Comparison of ENCODE assay signal across 23 cellular contexts in the genomic region with DNA sequence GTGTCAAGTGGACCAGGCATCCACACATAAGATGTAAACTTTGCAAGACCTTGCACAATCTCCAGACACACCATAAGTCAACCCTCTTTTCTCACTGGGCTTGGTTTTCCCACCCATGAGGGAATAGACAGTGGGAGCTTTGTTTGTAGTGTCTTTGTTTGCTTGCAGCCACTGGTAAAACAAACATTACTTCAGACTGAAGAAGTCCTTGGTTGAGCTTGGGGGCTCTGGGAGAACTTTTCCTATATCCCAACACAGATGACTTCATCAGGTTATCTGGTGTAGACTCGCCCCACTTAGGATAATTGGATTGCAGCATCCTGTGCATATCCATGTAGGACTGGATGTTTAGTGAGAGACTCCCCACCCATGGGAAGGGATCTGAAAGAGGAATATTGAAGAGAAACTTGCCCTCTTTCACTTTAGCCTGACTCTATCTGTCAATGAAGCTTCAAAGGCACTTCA. TPM values are rescaled to one million over a fixed set of nuclear protein-coding genes. Genes with fewer than 3 reads are reported as not detected.
DNase-seq lines count a peak whose midpoint lies in the region; TF ChIP-seq lines count a peak whose summit lies in the region.
"Had no signal": no experiment of that assay in that cellular context is flagged by ENCODE, and none has a peak within 500 bp of the region (broad histone marks: within the 10 kb centered on the region; RNA-seq: fewer than 3 reads in every experiment).

No MANE protein-coding gene starts in this region.

- H3K9me3 Mint-ChIP-seq in chondrocyte (ENCODE audit: low read depth) = no peaks in the 10 kb centered on the region
- H3K9me3 Mint-ChIP-seq: activated naive CD4-positive, alpha-beta T cell treated with anti-CD3 and anti-CD28 coated beads, Interleukin-2, amount 50 U/mL, for 24 hours; CD4-positive, alpha-beta T cell; central memory CD8-positive, alpha-beta T cell; naive thymus-derived CD4-positive, alpha-beta T cell; stimulated activated effector memory CD8-positive, alpha-beta T cell treated with anti-CD3 and anti-CD28 coated beads, Interleukin-12 subunit alpha, Interleukin-12 subunit beta, amount 100 ng/mL, for 72 hours had no signal

- peaks cover 6% of the 10 kb centered on the region for H3K4me1 Mint-ChIP-seq in chondrocyte (ENCODE audit: low read depth)
- H3K4me1 Mint-ChIP-seq: activated naive CD4-positive, alpha-beta T cell treated with anti-CD3 and anti-CD28 coated beads, Interleukin-2, amount 50 U/mL, for 24 hours; central memory CD8-positive, alpha-beta T cell; naive thymus-derived CD4-positive, alpha-beta T cell; stimulated activated effector memory CD8-positive, alpha-beta T cell treated with anti-CD3 and anti-CD28 coated beads, Interleukin-12 subunit alpha, Interleukin-12 subunit beta, amount 100 ng/mL, for 72 hours had no signal

- H3K4me3 Mint-ChIP-seq in chondrocyte (ENCODE audit: unreplicated experiment) = no peak overlapping the region
- H3K4me3 Mint-ChIP-seq: activated naive CD4-positive, alpha-beta T cell treated with anti-CD3 and anti-CD28 coated beads, Interleukin-2, amount 50 U/mL, for 24 hours; CD4-positive, alpha-beta T cell; central memory CD8-positive, alpha-beta T cell; naive thymus-derived CD4-positive, alpha-beta T cell; stimulated activated effector memory CD8-positive, alpha-beta T cell treated with anti-CD3 and anti-CD28 coated beads, Interleukin-12 subunit alpha, Interleukin-12 subunit beta, amount 100 ng/mL, for 72 hours had no signal

- CTCF ChIA-PET in HEK293T (lab: Yijun Ruan, JAX) = interaction anchor here (0.9 to 1.1 kb wide), 2 partner anchors 15 to 17 kb away, joined by 3 to 4 read pairs; no protein-coding TSS in a partner anchor

- no peaks in the 10 kb centered on the region for H3K36me3 Mint-ChIP-seq in chondrocyte (ENCODE audit: low read depth)
- H3K36me3 Mint-ChIP-seq: activated naive CD4-positive, alpha-beta T cell treated with anti-CD3 and anti-CD28 coated beads, Interleukin-2, amount 50 U/mL, for 24 hours; naive thymus-derived CD4-positive, alpha-beta T cell; stimulated activated effector memory CD8-positive, alpha-beta T cell treated with anti-CD3 and anti-CD28 coated beads, Interleukin-12 subunit alpha, Interleukin-12 subunit beta, amount 100 ng/mL, for 72 hours had no signal

- peak; percentile 80 for DNase-seq in DMS53 (lab: John Stamatoyannopoulos, UW)
- DNase-seq in HEK293T (ENCODE audit: extremely low spot score) = peak; percentile 34
- peak; percentile 6 for DNase-seq in RPMI7951 (ENCODE audit: low read depth)
- peak; percentile 14 for DNase-seq in medulla oblongata (ENCODE audit: extremely low spot score)
- DNase-seq in chondrocyte (ENCODE audit: low spot score) = no peak
- DNase-seq in activated T-cell treated with anti-CD3 and anti-CD28 coated beads for 4 hours = no peak
- DNase-seq in NCI-H2196 (lab: John Stamatoyannopoulos, UW; ENCODE audit: unreplicated experiment) = no peak
- DNase-seq: activated CD4-positive, alpha-beta T cell treated with anti-CD3 and anti-CD28 coated beads for 1 hour; CD4-positive, alpha-beta T cell; DMS153; erythroblast; GM23248; kidney; mammary epithelial cell; naive thymus-derived CD4-positive, alpha-beta T cell; NCI-H1105 treated with DMSO at 0.1 percent for 48 hours; ovary; sigmoid colon; SW 1271; testis had no signal

- H3K27me3 Mint-ChIP-seq in chondrocyte (ENCODE audit: low read depth) = peaks cover 10% of the 10 kb centered on the region

- POLR2A ChIA-PET in HEK293T (lab: Yijun Ruan, JAX) = interaction anchor here (1.2 to 3.7 kb wide), 5 partner anchors 10 to 137 kb away, joined by 4 to 29 read pairs (median 7); a partner anchor contains a TSS

- TF ChIP-seq CTCF in chondrocyte (IDR thresholded peaks at IDR 0.05) = no peak

- no peak overlapping the region for H3K27ac Mint-ChIP-seq in chondrocyte (ENCODE audit: unreplicated experiment)
- H3K27ac Mint-ChIP-seq: activated naive CD4-positive, alpha-beta T cell treated with anti-CD3 and anti-CD28 coated beads, Interleukin-2, amount 50 U/mL, for 24 hours; CD4-positive, alpha-beta T cell; naive thymus-derived CD4-positive, alpha-beta T cell; stimulated activated effector memory CD8-positive, alpha-beta T cell treated with anti-CD3 and anti-CD28 coated beads, Interleukin-12 subunit alpha, Interleukin-12 subunit beta, amount 100 ng/mL, for 72 hours had no signal

TF ChIP-seq in HEK293T, 16 proteins besides CTCF, POLR2A, EP300 and RAD21:
- TF ChIP-seq FOXA1 (IDR thresholded peaks at IDR 0.05) = no peak
- TF ChIP-seq SUZ12 (IDR thresholded peaks at IDR 0.05) = no peak
- no peak for TF ChIP-seq TARDBP (IDR thresholded peaks at IDR 0.05)
- no peak for TF ChIP-seq L3MBTL2 (conservative IDR thresholded peaks at IDR 0.05)
- no peak for TF ChIP-seq ARNT (IDR thresholded peaks at IDR 0.05)
- TF ChIP-seq CTBP1 (IDR thresholded peaks at IDR 0.05; ENCODE audit: borderline replicate concordance) = no peak
- no peak for TF ChIP-seq FOXM1 (IDR thresholded peaks at IDR 0.05; ENCODE audit: borderline replicate concordance)
- TF ChIP-seq ELF4 (IDR thresholded peaks at IDR 0.05) = no peak
- no peak for TF ChIP-seq SP1 (IDR thresholded peaks at IDR 0.05)
- no peak for TF ChIP-seq LEF1 (IDR thresholded peaks at IDR 0.05; ENCODE audit: borderline replicate concordance)
- TF ChIP-seq FOXK2 (IDR thresholded peaks at IDR 0.05) = no peak
- TF ChIP-seq ZNF384 (IDR thresholded peaks at IDR 0.05) = no peak
- no peak for TF ChIP-seq NFRKB (IDR thresholded peaks at IDR 0.05)
- TF ChIP-seq, protein P1, sequence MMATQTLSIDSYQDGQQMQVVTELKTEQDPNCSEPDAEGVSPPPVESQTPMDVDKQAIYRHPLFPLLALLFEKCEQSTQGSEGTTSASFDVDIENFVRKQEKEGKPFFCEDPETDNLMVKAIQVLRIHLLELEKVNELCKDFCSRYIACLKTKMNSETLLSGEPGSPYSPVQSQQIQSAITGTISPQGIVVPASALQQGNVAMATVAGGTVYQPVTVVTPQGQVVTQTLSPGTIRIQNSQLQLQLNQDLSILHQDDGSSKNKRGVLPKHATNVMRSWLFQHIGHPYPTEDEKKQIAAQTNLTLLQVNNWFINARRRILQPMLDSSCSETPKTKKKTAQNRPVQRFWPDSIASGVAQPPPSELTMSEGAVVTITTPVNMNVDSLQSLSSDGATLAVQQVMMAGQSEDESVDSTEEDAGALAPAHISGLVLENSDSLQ (IDR thresholded peaks at IDR 0.05) = no peak
- TF ChIP-seq BHLHE40 (IDR thresholded peaks at IDR 0.05; ENCODE audit: borderline replicate concordance) = no peak
- TF ChIP-seq HDGF (IDR thresholded peaks at IDR 0.05; ENCODE audit: borderline replicate concordance) = no peak

RNA-seq across cellular contexts. Expression of a gene that starts 11.5 kb away (rescaled TPM):
- 0.49 and 0.84 TPM in 2 replicates for total RNA-seq in RPMI7951 (2014; rRNA removed; shearing (Covaris generic))
- total RNA-seq in chondrocyte = 1.2 to 2.7 TPM (median 1.5 TPM) in 3 replicates
- total RNA-seq: GM23248 had no signal

RNA-seq across cellular contexts. Expression of a gene that starts 17.7 kb away (rescaled TPM):
- 11.7 and 15.9 TPM in 2 replicates for total RNA-seq in RPMI7951 (2014; rRNA removed; shearing (Covaris generic))
- 20.9 to 23.9 TPM (median 23.6 TPM) in 3 replicates for total RNA-seq in chondrocyte

Comparison
In these comparisons a context has a peak if more than half of its experiments do, and no peak if none do; other contexts are left out.
1. DNase-seq: peak in DMS53 (single experiment), HEK293T (single experiment), RPMI7951 (single experiment) and medulla oblongata (single experiment); none in chondrocyte (single experiment), activated T-cell treated with anti-CD3 and anti-CD28 coated beads for 4 hours (single experiment) and NCI-H2196 (single experiment).